ENCODE assay signal across 19 cellular contexts in the genomic region with DNA sequence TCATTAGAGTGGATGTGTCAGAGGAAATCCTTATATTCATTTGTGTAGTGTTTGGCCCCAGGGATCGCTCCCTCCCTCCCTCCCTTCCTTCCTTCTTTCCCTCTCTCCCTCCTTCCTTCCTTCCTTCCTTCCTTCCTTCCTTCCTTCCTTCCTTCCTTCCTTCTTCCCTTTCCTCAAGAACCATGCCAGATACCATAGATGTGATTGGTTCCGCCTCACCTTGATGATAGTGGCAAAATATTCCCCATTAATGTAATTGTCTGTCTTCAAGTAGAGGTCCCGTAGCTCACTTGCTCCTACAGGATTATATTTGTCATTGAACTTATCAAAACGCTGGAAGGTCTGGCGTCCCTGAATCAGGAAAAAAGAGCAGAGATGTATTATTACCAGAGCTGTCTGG. TPM values are rescaled to one million over a fixed set of nuclear protein-coding genes. Genes with fewer than 3 reads are reported as not detected.
DNase-seq lines count a peak whose midpoint lies in the region; ATAC-seq and TF ChIP-seq lines count a peak whose summit lies in the region.
"Had no signal": no experiment of that assay in that cellular context is flagged by ENCODE, and none has a peak within 500 bp of the region (broad histone marks: within the 10 kb centered on the region; RNA-seq: fewer than 3 reads in every experiment).

No MANE protein-coding gene starts in this region.

- DNase-seq in SK-N-MC (ENCODE audit: low read depth, low spot score): peak; percentile 96
- DNase-seq in gastrocnemius medialis: no peak
- no peak for DNase-seq in OCI-M2 (lab: John Stamatoyannopoulos, UW; ENCODE audit: unreplicated experiment)
- DNase-seq in breast epithelium (ENCODE audit: low spot score in 2 of 2): no peak
- no peak for DNase-seq in ovary
- DNase-seq: 8988T; AML-193; Caco-2; Calu3; CD4-positive, alpha-beta T cell; CD8-positive, alpha-beta T cell; DMS79 treated with DMSO at 0.1 percent for 48 hours; GF-D8 had no signal

- no peak for TF ChIP-seq EP300 in ovary (IDR thresholded peaks at IDR 0.05)

- ATAC-seq in gastrocnemius medialis (no peak), GM21423 (IDR thresholded peaks at IDR 0.05; ENCODE audit: unreplicated experiment) (no peak)
- ATAC-seq: CD8-positive, alpha-beta T cell had no signal

- in situ Hi-C loops in gastrocnemius medialis (cut with MboI; ENCODE audit: low sequenced_read_pairs in 4 of 4): loop anchor here in 2 of 4 donors (5.0 to 10.0 kb wide), 2 partner anchors 67 to 75 kb away; no protein-coding TSS in a partner anchor

- H3K36me3 ChIP-seq in HEK293 (ENCODE audit: control insufficient read depth in 2 of 2, insufficient read depth in 1 of 2, low read length in 2 of 2) (no peaks in the 10 kb centered on the region), SK-N-MC (ENCODE audit: insufficient read depth, low read length) (no peaks in the 10 kb centered on the region), gastrocnemius medialis (peaks cover 0 to 86% of the 10 kb centered on the region in 2 donors), breast epithelium (no peaks in the 10 kb centered on the region), ovary (no peaks in the 10 kb centered on the region)
- H3K36me3 ChIP-seq: BLaER1 treated with 17β-estradiol and CSF1 and Interleukin-3, amounts not matched to agents 10 nM and 100 nM had no signal

- no peak for TF ChIP-seq POLR2A in gastrocnemius medialis (IDR thresholded peaks at IDR 0.05)
- TF ChIP-seq POLR2A in breast epithelium (IDR thresholded peaks at IDR 0.05): no peak
- TF ChIP-seq POLR2A in ovary (IDR thresholded peaks at IDR 0.05): no peak

- CTCF ChIA-PET in HEK293 (lab: Yijun Ruan, JAX): interaction anchor here (0.6 kb wide), 1 partner anchor 424 kb away, joined by 3 read pairs; no protein-coding TSS in a partner anchor

- intact Hi-C loops in gastrocnemius medialis (cut with DNase I; ENCODE audit: low total_unique reads): loop anchor here (10.0 kb wide), 1 partner anchor 1077 kb away; no protein-coding TSS in a partner anchor
- intact Hi-C loops in breast epithelium (cut with DNase I; ENCODE audit: low total_unique reads): no loop called here
- intact Hi-C loops in ovary (cut with DNase I): no loop called here

- no peaks in the 10 kb centered on the region for H3K9me3 ChIP-seq in HEK293 (ENCODE audit: control insufficient read depth, insufficient read depth, low read depth, low read length)
- H3K9me3 ChIP-seq in SK-N-MC (ENCODE audit: low read depth, low read length): no peaks in the 10 kb centered on the region
- no peaks in the 10 kb centered on the region for H3K9me3 ChIP-seq in gastrocnemius medialis
- no peaks in the 10 kb centered on the region for H3K9me3 ChIP-seq in breast epithelium
- no peaks in the 10 kb centered on the region for H3K9me3 ChIP-seq in ovary
- H3K9me3 ChIP-seq: BLaER1 treated with 17β-estradiol and CSF1 and Interleukin-3, amounts not matched to agents 10 nM and 100 nM; Caco-2 had no signal

- no peaks in the 10 kb centered on the region for H3K27me3 ChIP-seq in gastrocnemius medialis
- no peaks in the 10 kb centered on the region for H3K27me3 ChIP-seq in breast epithelium
- no peaks in the 10 kb centered on the region for H3K27me3 ChIP-seq in ovary
- H3K27me3 ChIP-seq: BLaER1 treated with 17β-estradiol and CSF1 and Interleukin-3, amounts not matched to agents 10 nM and 100 nM had no signal

- POLR2A ChIA-PET in HEK293 (lab: Yijun Ruan, JAX): no interaction called here

- WGBS in ovary, 3 donors: 75 to 80% (median 78%) methylated on average over 5 of the region's 5 CpGs

- H3K9ac ChIP-seq in SK-N-MC (ENCODE audit: insufficient read length): peak overlapping the region; percentile 73
- H3K9ac ChIP-seq: BLaER1 treated with 17β-estradiol and CSF1 and Interleukin-3, amounts not matched to agents 10 nM and 100 nM had no signal

- H3K27ac ChIP-seq in HEK293 (ENCODE audit: extremely low read depth, low read depth, low read length): no peak overlapping the region
- H3K27ac ChIP-seq in SK-N-MC: peak overlapping the region; percentile 99
- H3K27ac ChIP-seq in gastrocnemius medialis: peak overlapping the region; percentile 88 to 100 (median 94)
- H3K27ac ChIP-seq in breast epithelium: no peak overlapping the region
- no peak overlapping the region for H3K27ac ChIP-seq in ovary
- H3K27ac ChIP-seq: BLaER1 treated with 17β-estradiol and CSF1 and Interleukin-3, amounts not matched to agents 10 nM and 100 nM; C4-2B had no signal

- H3K4me3 ChIP-seq in HEK293 (ENCODE audit: low read depth, low read length): no peak overlapping the region
- peak overlapping the region; percentile 71 for H3K4me3 ChIP-seq in SK-N-MC
- H3K4me3 ChIP-seq in gastrocnemius medialis: no peak overlapping the region
- no peak overlapping the region for H3K4me3 ChIP-seq in breast epithelium
- no peak overlapping the region for H3K4me3 ChIP-seq in ovary
- H3K4me3 ChIP-seq: BLaER1 treated with 17β-estradiol and CSF1 and Interleukin-3, amounts not matched to agents 10 nM and 100 nM had no signal

- TF ChIP-seq CTCF in HEK293 (tag by site-specific recombination; IDR thresholded peaks at IDR 0.05) (no peak), gastrocnemius medialis (IDR thresholded peaks at IDR 0.05 in 4 of 5, conservative IDR thresholded peaks at IDR 0.05 in 1 of 5) (no peak), breast epithelium (IDR thresholded peaks at IDR 0.05) (no peak), ovary (IDR thresholded peaks at IDR 0.05) (no peak)

- no peaks in the 10 kb centered on the region for H3K4me1 ChIP-seq in HEK293 (ENCODE audit: control insufficient read depth, insufficient read depth, low read length)
- peaks cover 0 to 25% of the 10 kb centered on the region in 2 donors for H3K4me1 ChIP-seq in gastrocnemius medialis
- no peaks in the 10 kb centered on the region for H3K4me1 ChIP-seq in breast epithelium
- no peaks in the 10 kb centered on the region for H3K4me1 ChIP-seq in ovary (ENCODE audit: insufficient read depth)
- H3K4me1 ChIP-seq: BLaER1 treated with 17β-estradiol and CSF1 and Interleukin-3, amounts not matched to agents 10 nM and 100 nM; Caco-2 had no signal

TF ChIP-seq in HEK293, 187 proteins besides CTCF, POLR2A, EP300 and RAD21:
- TF ChIP-seq, protein P1, sequence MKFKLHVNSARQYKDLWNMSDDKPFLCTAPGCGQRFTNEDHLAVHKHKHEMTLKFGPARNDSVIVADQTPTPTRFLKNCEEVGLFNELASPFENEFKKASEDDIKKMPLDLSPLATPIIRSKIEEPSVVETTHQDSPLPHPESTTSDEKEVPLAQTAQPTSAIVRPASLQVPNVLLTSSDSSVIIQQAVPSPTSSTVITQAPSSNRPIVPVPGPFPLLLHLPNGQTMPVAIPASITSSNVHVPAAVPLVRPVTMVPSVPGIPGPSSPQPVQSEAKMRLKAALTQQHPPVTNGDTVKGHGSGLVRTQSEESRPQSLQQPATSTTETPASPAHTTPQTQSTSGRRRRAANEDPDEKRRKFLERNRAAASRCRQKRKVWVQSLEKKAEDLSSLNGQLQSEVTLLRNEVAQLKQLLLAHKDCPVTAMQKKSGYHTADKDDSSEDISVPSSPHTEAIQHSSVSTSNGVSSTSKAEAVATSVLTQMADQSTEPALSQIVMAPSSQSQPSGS (tag by site-specific recombination; IDR thresholded peaks at IDR 0.05; ENCODE audit: low read depth): no peak
- TF ChIP-seq ZNF366 (tag by site-specific recombination; conservative IDR thresholded peaks at IDR 0.05) (peak; percentile 47; the same call in 1 of the 2 replicates), ZNF785 (tag by site-specific recombination; IDR thresholded peaks at IDR 0.05) (no peak), ZNF112 (tag by site-specific recombination; IDR thresholded peaks at IDR 0.05) (no peak), ZNF658 (tag by site-specific recombination; IDR thresholded peaks at IDR 0.05) (no peak)

RNA-seq across cellular contexts. Expression of a gene that starts 7.8 kb away (rescaled TPM):
- total RNA-seq in gastrocnemius medialis (10 to 100 TPM in 3 of 4 donors, 1 to 10 TPM in 1; 4.7 to 20.7 (median 17.4) TPM), breast epithelium (1 to 10 TPM; 2.6 to 5.9 (median 3.3) TPM), ovary (1 to 10 TPM; 2.2 to 3.6 (median 2.6) TPM)
- 1 to 10 TPM; 1.5 to 2.9 TPM for polyA plus RNA-seq in ovary

RNA-seq across cellular contexts. Expression of a gene that starts 17.7 kb away (rescaled TPM):
- total RNA-seq in gastrocnemius medialis (10 to 100 TPM; 43.5 to 93.4 (median 68.1) TPM), breast epithelium (1 to 10 TPM in 2 of 3 donors, not detected in 1; 2.3 to 2.9 TPM), ovary (under 1 TPM in 1 of 7 donors, not detected in 6; 0.13 TPM)
- 1 to 10 TPM in 1 of 2 donors, under 1 TPM in 1; 0.18 to 1.8 TPM for polyA plus RNA-seq in ovary
- total RNA-seq: B cell; Caco-2; Calu3; CD4-positive, alpha-beta T cell; CD8-positive, alpha-beta T cell had no signal
- polyA plus RNA-seq: BJ had no signal

RNA-seq across cellular contexts. Expression of a gene that starts 38.9 kb away (rescaled TPM):
- total RNA-seq in gastrocnemius medialis (10 to 100 TPM in 1 of 4 donors, 1 to 10 TPM in 3; 3.9 to 10.8 (median 6.6) TPM), breast epithelium (10 to 100 TPM; 23.4 to 27.4 (median 25.6) TPM), ovary (10 to 100 TPM; 12.9 to 21.7 (median 16.4) TPM)
- polyA plus RNA-seq in ovary: 10 to 100 TPM in 1 of 2 donors, 1 to 10 TPM in 1; 8.7 to 17.8 TPM

Comparison
In these comparisons a context has a peak if more than half of its experiments do, and no peak if none do; other contexts are left out.
1. H3K27ac ChIP-seq: peak in SK-N-MC (single experiment) and gastrocnemius medialis (4 of 4); none in HEK293 (single experiment), breast epithelium (0 of 2) and ovary (0 of 2).
2. RNA of a gene that starts 17.7 kb away (total RNA-seq): 43.5 to 93.4 TPM in gastrocnemius medialis; 2.3 to 2.9 TPM in breast epithelium and 0.13 TPM in ovary; every median in the first group is over 10 times any median in the second.